Comparison of ENCODE assay signal across 16 cellular contexts in genomic region chr4:61886180-61886579, GRCh38.
DNase-seq lines count a peak whose midpoint lies in the region; ATAC-seq and TF ChIP-seq lines count a peak whose summit lies in the region.
"Had no signal": no experiment of that assay in that cellular context is flagged by ENCODE, and none has a peak within 500 bp of the region (broad histone marks: within the 10 kb centered on the region; RNA-seq: fewer than 3 reads in every experiment).

No MANE protein-coding gene starts in this region.

- H3K9me2 ChIP-seq in Loucy (replicated peaks; ENCODE audit: low read depth, low read length) (no peaks in the 10 kb centered on the region), PC-3 (replicated peaks; ENCODE audit: low read length) (no peaks in the 10 kb centered on the region)

- peak overlapping the region; percentile 68 for H2AFZ ChIP-seq in Loucy (ENCODE audit: low read length)
- H2AFZ ChIP-seq in PC-3 (ENCODE audit: low read length) = peak overlapping the region; percentile 10; the same call in 1 of the 2 replicates
- H2AFZ ChIP-seq: PC-9 had no signal

- H3K9ac ChIP-seq in Loucy (ENCODE audit: low read depth, low read length, poor library complexity, severe bottlenecking) (peak overlapping the region; percentile 44), PC-3 (ENCODE audit: low read length) (no peak overlapping the region), colonic mucosa (ENCODE audit: low read depth in 2 of 2, low read length in 2 of 2) (no peak overlapping the region)

- H3K79me2 ChIP-seq in Loucy (ENCODE audit: insufficient read depth, low read length) (no peaks in the 10 kb centered on the region), PC-3 (ENCODE audit: low read length) (no peaks in the 10 kb centered on the region)

- H3K4me1 ChIP-seq in Loucy (ENCODE audit: insufficient read depth, low read length, poor library complexity, severe bottlenecking) (peaks cover 15% of the 10 kb centered on the region), PC-3 (ENCODE audit: insufficient read depth, low read length) (no peaks in the 10 kb centered on the region), colonic mucosa (no peaks in the 10 kb centered on the region), thoracic aorta (ENCODE audit: control insufficient read depth in 1 of 2, low read depth in 2 of 2) (no peaks in the 10 kb centered on the region)

- POLR2A ChIA-PET in PC-3 (lab: Charles Lee; ENCODE audit: unreplicated experiment) = no interaction called here

- TF ChIP-seq CTCF in Loucy (conservative IDR thresholded peaks at IDR 0.05; ENCODE audit: low read length) (no peak), PC-3 (conservative IDR thresholded peaks at IDR 0.05; ENCODE audit: low read depth, low read length) (no peak), colonic mucosa (IDR thresholded peaks at IDR 0.05) (no peak), thoracic aorta (IDR thresholded peaks at IDR 0.05) (no peak)

- H4K20me1 ChIP-seq in Loucy (ENCODE audit: insufficient read depth, low read length, poor library complexity, severe bottlenecking) = no peaks in the 10 kb centered on the region
- H4K20me1 ChIP-seq in PC-3 (ENCODE audit: low read length) = no peaks in the 10 kb centered on the region

- H3K9me3 ChIP-seq in Loucy (ENCODE audit: insufficient read depth, low read depth, low read length) = no peaks in the 10 kb centered on the region
- no peaks in the 10 kb centered on the region for H3K9me3 ChIP-seq in PC-3 (ENCODE audit: low read length)
- H3K9me3 ChIP-seq in colonic mucosa = no peaks in the 10 kb centered on the region
- no peaks in the 10 kb centered on the region for H3K9me3 ChIP-seq in thoracic aorta

- no peak overlapping the region for H3K27ac ChIP-seq in PC-3 (ENCODE audit: low read length)
- peak overlapping the region; percentile 66 for H3K27ac ChIP-seq in colonic mucosa
- no peak overlapping the region for H3K27ac ChIP-seq in thoracic aorta
- H3K27ac ChIP-seq: PC-9, SK-N-MC had no signal

- H3K36me3 ChIP-seq in Loucy (ENCODE audit: insufficient read depth, low read length) = no peaks in the 10 kb centered on the region
- no peaks in the 10 kb centered on the region for H3K36me3 ChIP-seq in PC-3 (ENCODE audit: low read depth, low read length)
- H3K36me3 ChIP-seq in colonic mucosa = no peaks in the 10 kb centered on the region
- H3K36me3 ChIP-seq in thoracic aorta = peaks cover 3% of the 10 kb centered on the region

- intact Hi-C loops in PC-3 (cut with micrococcal nuclease) (no loop called here), colonic mucosa (cut with DNase I) (no loop called here)

- CTCF ChIA-PET in PC-3 (lab: Charles Lee) = no interaction called here

- H3K4me3 ChIP-seq in Loucy (ENCODE audit: low read length, poor library complexity, severe bottlenecking) (peak overlapping the region; percentile 31), PC-3 (ENCODE audit: low read length) (no peak overlapping the region), colonic mucosa (no peak overlapping the region), thoracic aorta (no peak overlapping the region)
- H3K4me3 ChIP-seq: PC-9, SK-N-MC had no signal

- H3K4me2 ChIP-seq in Loucy (ENCODE audit: low read depth, low read length, poor library complexity, severe bottlenecking) = peak overlapping the region; percentile 71
- no peak overlapping the region for H3K4me2 ChIP-seq in PC-3 (ENCODE audit: low read length)
- H3K4me2 ChIP-seq: PC-9 had no signal

- no TSS peak for BruUV-seq in PC-3 (replicated peaks; lab: Mats Ljungman, UMichigan)

- H3K27me3 ChIP-seq in Loucy (ENCODE audit: insufficient read depth, low read length, poor library complexity, severe bottlenecking) (no peaks in the 10 kb centered on the region), PC-3 (ENCODE audit: low read length) (no peaks in the 10 kb centered on the region), colonic mucosa (no peaks in the 10 kb centered on the region), thoracic aorta (replicated peaks; ENCODE audit: insufficient read depth) (no peaks in the 10 kb centered on the region)

- no peak for DNase-seq in PC-3
- no peak for DNase-seq in colonic mucosa
- no peak for DNase-seq in thoracic aorta (ENCODE audit: low spot score)
- DNase-seq in NK-92 (lab: John Stamatoyannopoulos, UW; ENCODE audit: unreplicated experiment) = no peak
- no peak for DNase-seq in stimulated activated CD4-positive, alpha-beta T cell treated with anti-CD3 and anti-CD28 coated beads, Interleukin-2, amount 100 ng/mL, for 24 hours
- no peak for DNase-seq in NCI-H1092 (lab: John Stamatoyannopoulos, UW)
- DNase-seq: CD8-positive, alpha-beta T cell; GF-D8; NCI-H1105 treated with DMSO at 0.1 percent for 48 hours; NCI-H187 treated with DMSO at 0.1 percent for 48 hours; NCI-H524; PC-9 had no signal

- no peaks in the 10 kb centered on the region for H3F3A ChIP-seq in Loucy (ENCODE audit: low read depth)
- no peaks in the 10 kb centered on the region for H3F3A ChIP-seq in PC-3 (ENCODE audit: low read length, unreplicated experiment)

- ATAC-seq in PC-3 (no peak), thoracic aorta (ENCODE audit: insufficient number of reproducible peaks, low FRiP score, low read depth) (peak; percentile 20)
- ATAC-seq: CD8-positive, alpha-beta T cell; HCT116; Right ventricle myocardium inferior had no signal
